ENCODE assay signal across 21 cellular contexts in the genomic region with DNA sequence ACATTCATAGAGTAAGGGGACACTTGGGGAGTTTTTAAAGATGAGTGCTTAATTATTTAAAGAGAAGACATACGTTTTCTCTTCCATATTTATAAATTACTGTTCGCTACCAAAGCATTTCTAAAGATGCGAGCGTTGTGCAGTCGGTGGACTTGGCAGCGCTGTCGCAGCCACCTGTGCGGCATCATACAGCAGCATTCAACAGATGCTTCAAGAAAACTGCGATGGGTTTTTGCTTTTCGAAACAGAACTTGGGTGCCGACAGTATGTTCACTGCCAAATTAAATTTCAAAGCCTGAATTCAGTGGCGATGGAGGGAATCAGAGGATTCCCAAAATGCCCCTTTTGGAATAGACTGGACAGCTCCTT. TPM values are rescaled to one million over a fixed set of nuclear protein-coding genes. Genes with fewer than 3 reads are reported as not detected.
"Had no signal": no experiment of that assay in that cellular context is flagged by ENCODE, and none has a peak within 500 bp of the region (broad histone marks: within the 10 kb centered on the region; RNA-seq: fewer than 3 reads in every experiment).

No MANE protein-coding gene starts in this region.

- H3K36me3 ChIP-seq: adrenal gland, lower lobe of right lung, right atrium auricular region had no signal

- FAIRE-seq: astrocyte, bronchial epithelial cell, frontal cortex had no signal

- H3K9me3 ChIP-seq: adrenal gland, lower lobe of right lung, right atrium auricular region had no signal

- H3K27ac ChIP-seq: adrenal gland, lower lobe of right lung, right atrium auricular region, VCaP had no signal

- H3K4me3 ChIP-seq: adrenal gland, lower lobe of right lung had no signal

- H3K27ac Mint-ChIP-seq: activated naive CD4-positive, alpha-beta T cell treated with anti-CD3 and anti-CD28 coated beads, Interleukin-2, amount 50 U/mL, for 72 hours; activated T-cell treated with anti-CD3 and anti-CD28 coated beads, Interleukin-2, amount 50 U/mL, for 72 hours; natural killer cell; stimulated activated naive CD8-positive, alpha-beta T cell treated with anti-CD3 and anti-CD28 coated beads, Interleukin-15, Interleukin-2, amounts not matched to agents 100 ng/mL and 50 ng/mL, for 24 hours had no signal

- H3K9me3 Mint-ChIP-seq: natural killer cell had no signal

- H3K4me3 Mint-ChIP-seq: activated T-cell treated with anti-CD3 and anti-CD28 coated beads, Interleukin-2, amount 50 U/mL, for 72 hours; natural killer cell; stimulated activated naive CD8-positive, alpha-beta T cell treated with anti-CD3 and anti-CD28 coated beads, Interleukin-15, Interleukin-2, amounts not matched to agents 100 ng/mL and 50 ng/mL, for 24 hours had no signal

- H3K4me1 Mint-ChIP-seq: natural killer cell had no signal

- DNase-seq: activated CD4-positive, alpha-beta T cell treated with anti-CD3 and anti-CD28 coated beads, Interleukin-2, amount 50 U/mL, for 4 hours; activated effector memory CD4-positive, alpha-beta T cell treated with anti-CD3 and anti-CD28 coated beads, Interleukin-2, amount 50 U/mL, for 16 hours; activated T-cell treated with anti-CD3 and anti-CD28 coated beads, Interleukin-2, amount 50 U/mL, for 72 hours; adrenal gland; cerebellar nuclear complex; cortex of kidney; lower lobe of right lung; natural killer cell; T-helper 2 cell; trophoblast cell had no signal

- H3K36me3 Mint-ChIP-seq: natural killer cell had no signal

- H3K4me1 ChIP-seq: adrenal gland, lower lobe of right lung had no signal

RNA-seq across cellular contexts. Expression of gene HTR2C, which starts 1.6 kb away (rescaled TPM):
- total RNA-seq: activated CD8-positive, alpha-beta memory T cell treated with anti-CD3 and anti-CD28 coated beads for 36 hours; activated naive CD4-positive, alpha-beta T cell treated with anti-CD3 and anti-CD28 coated beads, Interleukin-2, amount 50 U/mL, for 72 hours; activated T-cell treated with anti-CD3 and anti-CD28 coated beads, Interleukin-2, amount 50 U/mL, for 72 hours; adrenal gland; astrocyte; bronchial epithelial cell; lower lobe of right lung; mesenteric fat pad; natural killer cell; omental fat pad; posterior vena cava had no signal
- polyA plus RNA-seq: adrenal gland had no signal
